ENCODE assay signal across 21 cellular contexts in genomic region chr9:126454795-126455194, GRCh38.
DNase-seq lines count a peak whose midpoint lies in the region; ATAC-seq and TF ChIP-seq lines count a peak whose summit lies in the region.
"Had no signal": no experiment of that assay in that cellular context is flagged by ENCODE, and none has a peak within 500 bp of the region (broad histone marks: within the 10 kb centered on the region; RNA-seq: fewer than 3 reads in every experiment).

No MANE protein-coding gene starts in this region.

- peaks cover 8% of the 10 kb centered on the region for H3K36me3 Mint-ChIP-seq in activated naive CD8-positive, alpha-beta T cell treated with anti-CD3 and anti-CD28 coated beads, Interleukin-2, amount 10 ng/mL, durations not matched to agents 7 days and 5 days
- H3K36me3 Mint-ChIP-seq in activated naive CD8-positive, alpha-beta T cell treated with anti-CD3 and anti-CD28 coated beads, Interleukin-2, amount 50 U/mL, for 24 hours (ENCODE audit: low read depth): no peaks in the 10 kb centered on the region
- H3K36me3 Mint-ChIP-seq in activated T-helper 17 cell treated with anti-CD3 and anti-CD28 coated beads, Interleukin-2, amount 50 U/mL, for 72 hours (ENCODE audit: low read depth): no peaks in the 10 kb centered on the region
- H3K36me3 Mint-ChIP-seq in naive thymus-derived CD8-positive, alpha-beta T cell: peaks cover 0 to 37% (median 11%) of the 10 kb centered on the region in 3 donors

- peak; percentile 13 for DNase-seq in activated naive CD8-positive, alpha-beta T cell treated with anti-CD3 and anti-CD28 coated beads, Interleukin-2, amount 10 ng/mL, durations not matched to agents 7 days and 5 days
- DNase-seq in activated naive CD8-positive, alpha-beta T cell treated with anti-CD3 and anti-CD28 coated beads, Interleukin-2, amount 50 U/mL, for 24 hours: no peak
- DNase-seq in coronary artery (ENCODE audit: low spot score): peak; percentile 36
- peak; percentile 53 for DNase-seq in mesenteric fat pad (ENCODE audit: low spot score)
- no peak for DNase-seq in substantia nigra (lab: John Stamatoyannopoulos, UW)
- DNase-seq in NCI-H510A (lab: John Stamatoyannopoulos, UW): no peak
- no peak for DNase-seq in naive thymus-derived CD8-positive, alpha-beta T cell
- DNase-seq: ACHN; BE2C; C1 segment of cervical spinal cord; CD4-positive, CD25-positive, alpha-beta regulatory T cell; CD8-positive, alpha-beta memory T cell; COR-L47; DMS 273 treated with DMSO at 0.1 percent for 48 hours; DMS53; DND-41; EL; HCEC 1CT had no signal

- no peaks in the 10 kb centered on the region for H3K9me3 Mint-ChIP-seq in activated naive CD8-positive, alpha-beta T cell treated with anti-CD3 and anti-CD28 coated beads, Interleukin-2, amount 10 ng/mL, durations not matched to agents 7 days and 5 days
- H3K9me3 Mint-ChIP-seq in activated naive CD8-positive, alpha-beta T cell treated with anti-CD3 and anti-CD28 coated beads, Interleukin-2, amount 50 U/mL, for 24 hours: no peaks in the 10 kb centered on the region
- H3K9me3 Mint-ChIP-seq in activated T-helper 17 cell treated with anti-CD3 and anti-CD28 coated beads, Interleukin-2, amount 50 U/mL, for 72 hours: no peaks in the 10 kb centered on the region
- no peaks in the 10 kb centered on the region for H3K9me3 Mint-ChIP-seq in naive thymus-derived CD8-positive, alpha-beta T cell
- H3K9me3 Mint-ChIP-seq: CD4-positive, CD25-positive, alpha-beta regulatory T cell; CD8-positive, alpha-beta memory T cell had no signal

- no peak overlapping the region for H3K4me3 Mint-ChIP-seq in activated naive CD8-positive, alpha-beta T cell treated with anti-CD3 and anti-CD28 coated beads, Interleukin-2, amount 10 ng/mL, durations not matched to agents 7 days and 5 days
- H3K4me3 Mint-ChIP-seq in activated naive CD8-positive, alpha-beta T cell treated with anti-CD3 and anti-CD28 coated beads, Interleukin-2, amount 50 U/mL, for 24 hours: no peak overlapping the region
- H3K4me3 Mint-ChIP-seq in activated T-helper 17 cell treated with anti-CD3 and anti-CD28 coated beads, Interleukin-2, amount 50 U/mL, for 72 hours: no peak overlapping the region
- H3K4me3 Mint-ChIP-seq in naive thymus-derived CD8-positive, alpha-beta T cell: no peak overlapping the region
- H3K4me3 Mint-ChIP-seq: CD4-positive, CD25-positive, alpha-beta regulatory T cell; CD8-positive, alpha-beta memory T cell had no signal

- peaks cover 17% of the 10 kb centered on the region for H3K4me1 Mint-ChIP-seq in activated naive CD8-positive, alpha-beta T cell treated with anti-CD3 and anti-CD28 coated beads, Interleukin-2, amount 10 ng/mL, durations not matched to agents 7 days and 5 days
- no peaks in the 10 kb centered on the region for H3K4me1 Mint-ChIP-seq in activated naive CD8-positive, alpha-beta T cell treated with anti-CD3 and anti-CD28 coated beads, Interleukin-2, amount 50 U/mL, for 24 hours
- no peaks in the 10 kb centered on the region for H3K4me1 Mint-ChIP-seq in activated T-helper 17 cell treated with anti-CD3 and anti-CD28 coated beads, Interleukin-2, amount 50 U/mL, for 72 hours
- H3K4me1 Mint-ChIP-seq in naive thymus-derived CD8-positive, alpha-beta T cell: peaks cover 12 to 31% (median 21%) of the 10 kb centered on the region in 4 donors

- no peaks in the 10 kb centered on the region for H3K27me3 Mint-ChIP-seq in activated naive CD8-positive, alpha-beta T cell treated with anti-CD3 and anti-CD28 coated beads, Interleukin-2, amount 10 ng/mL, durations not matched to agents 7 days and 5 days
- H3K27me3 Mint-ChIP-seq in activated naive CD8-positive, alpha-beta T cell treated with anti-CD3 and anti-CD28 coated beads, Interleukin-2, amount 50 U/mL, for 24 hours: no peaks in the 10 kb centered on the region
- H3K27me3 Mint-ChIP-seq in activated T-helper 17 cell treated with anti-CD3 and anti-CD28 coated beads, Interleukin-2, amount 50 U/mL, for 72 hours: no peaks in the 10 kb centered on the region
- H3K27me3 Mint-ChIP-seq in naive thymus-derived CD8-positive, alpha-beta T cell: no peaks in the 10 kb centered on the region
- H3K27me3 Mint-ChIP-seq: CD4-positive, CD25-positive, alpha-beta regulatory T cell; CD8-positive, alpha-beta memory T cell had no signal

- no peak overlapping the region for H3K4me3 ChIP-seq in coronary artery
- H3K4me3 ChIP-seq: GM12878 had no signal

- POLR2A ChIA-PET in activated naive CD8-positive, alpha-beta T cell treated with anti-CD3 and anti-CD28 coated beads, Interleukin-2, amount 10 ng/mL, durations not matched to agents 7 days and 5 days (lab: Charles Lee): no interaction called here
- POLR2A ChIA-PET in naive thymus-derived CD8-positive, alpha-beta T cell (lab: Charles Lee): no interaction called here

- no peak overlapping the region for H3K27ac Mint-ChIP-seq in activated naive CD8-positive, alpha-beta T cell treated with anti-CD3 and anti-CD28 coated beads, Interleukin-2, amount 10 ng/mL, durations not matched to agents 7 days and 5 days
- no peak overlapping the region for H3K27ac Mint-ChIP-seq in activated naive CD8-positive, alpha-beta T cell treated with anti-CD3 and anti-CD28 coated beads, Interleukin-2, amount 50 U/mL, for 24 hours
- no peak overlapping the region for H3K27ac Mint-ChIP-seq in activated T-helper 17 cell treated with anti-CD3 and anti-CD28 coated beads, Interleukin-2, amount 50 U/mL, for 72 hours
- H3K27ac Mint-ChIP-seq in naive thymus-derived CD8-positive, alpha-beta T cell: peak overlapping the region in 1 of 10 donors; percentile 52

- no peak for ATAC-seq in activated naive CD8-positive, alpha-beta T cell treated with anti-CD3 and anti-CD28 coated beads, Interleukin-2, amount 10 ng/mL, durations not matched to agents 7 days and 5 days (ENCODE audit: low read depth)
- no peak for ATAC-seq in activated naive CD8-positive, alpha-beta T cell treated with anti-CD3 and anti-CD28 coated beads, Interleukin-2, amount 50 U/mL, for 24 hours
- ATAC-seq in activated T-helper 17 cell treated with anti-CD3 and anti-CD28 coated beads, Interleukin-2, amount 50 U/mL, for 72 hours (replicated peaks): no peak
- no peak for ATAC-seq in naive thymus-derived CD8-positive, alpha-beta T cell
- ATAC-seq: GM12878 had no signal

- H3K27ac ChIP-seq in coronary artery (no peak overlapping the region), substantia nigra (ENCODE audit: low read depth, low read length, poor library complexity, severe bottlenecking) (peak overlapping the region; percentile 2)
- H3K27ac ChIP-seq: HL-60 had no signal

- no peak for TF ChIP-seq CTCF in coronary artery (IDR thresholded peaks at IDR 0.05)

Comparison
In these comparisons a context has a peak if more than half of its experiments do, and no peak if none do; other contexts are left out.
1. DNase-seq: peak in activated naive CD8-positive, alpha-beta T cell treated with anti-CD3 and anti-CD28 coated beads, Interleukin-2, amount 10 ng/mL, durations not matched to agents 7 days and 5 days (single experiment), coronary artery (single experiment) and mesenteric fat pad (single experiment); none in activated naive CD8-positive, alpha-beta T cell treated with anti-CD3 and anti-CD28 coated beads, Interleukin-2, amount 50 U/mL, for 24 hours (single experiment), substantia nigra (0 of 49), NCI-H510A (single experiment) and naive thymus-derived CD8-positive, alpha-beta T cell (0 of 10).